ENCODE assay signal across 1 cellular context in the genomic region with DNA sequence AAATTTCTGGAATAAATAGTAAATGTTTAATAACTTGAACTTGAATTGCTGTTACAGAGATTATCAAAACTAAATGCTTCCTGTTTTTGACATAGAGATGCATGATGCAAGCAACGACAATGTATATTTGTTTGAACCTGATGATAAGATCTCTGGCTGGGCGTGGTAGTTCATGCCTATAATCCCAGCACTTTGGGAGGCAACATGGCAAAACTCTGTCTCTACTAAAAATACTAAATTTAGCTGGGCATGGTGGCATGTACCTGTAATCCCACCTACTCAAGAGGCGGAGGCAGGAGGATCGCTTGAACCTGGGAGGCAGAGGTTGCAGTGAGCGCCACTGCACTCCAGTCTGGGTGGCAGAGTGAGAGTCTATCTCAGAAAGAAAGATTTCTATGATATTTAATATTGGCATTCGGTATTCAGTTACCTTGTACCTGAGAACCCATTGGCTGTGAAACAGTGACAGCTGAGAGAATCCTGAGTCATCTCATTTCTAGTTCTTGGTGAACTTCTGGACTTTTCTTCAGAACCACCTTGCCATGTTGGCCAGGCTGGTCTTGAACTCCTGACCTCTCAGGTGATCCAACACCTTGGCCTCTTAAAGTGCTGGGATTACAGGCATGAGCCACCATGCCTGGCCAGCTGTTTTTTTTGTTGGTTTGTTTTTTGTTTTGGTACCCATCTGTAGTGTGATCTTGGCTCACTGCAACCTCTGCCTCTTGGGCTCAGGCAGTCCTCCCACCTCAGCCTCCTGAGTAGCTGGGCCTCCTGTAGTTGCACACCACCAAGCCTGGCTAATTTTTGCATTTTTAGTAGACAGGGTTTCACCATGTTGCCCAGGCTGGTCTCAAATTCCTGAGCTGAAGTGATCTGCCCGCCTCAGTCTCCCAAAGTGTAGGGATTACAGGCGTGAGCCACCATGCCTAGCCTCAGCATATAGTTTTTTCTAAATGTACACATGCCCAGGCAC.
TF ChIP-seq lines count a peak whose summit lies in the region.

No MANE protein-coding gene starts in this region.

TF ChIP-seq in GM23338, 12 proteins besides CTCF, POLR2A, EP300 and RAD21:
- TF ChIP-seq POLR2AphosphoS5 (IDR thresholded peaks at IDR 0.05; ENCODE audit: low read depth) = no peak
- no peak for TF ChIP-seq EZH2 (IDR thresholded peaks at IDR 0.05; ENCODE audit: low read depth, unreplicated experiment)
- TF ChIP-seq STAT1 (IDR thresholded peaks at IDR 0.05; ENCODE audit: unreplicated experiment) = no peak
- no peak for TF ChIP-seq CREB1 (CRISPR knock-in tag; IDR thresholded peaks at IDR 0.05; ENCODE audit: low read depth)
- TF ChIP-seq JUNB (IDR thresholded peaks at IDR 0.05; ENCODE audit: unreplicated experiment) = no peak
- TF ChIP-seq ZNF114 (CRISPR knock-in tag; IDR thresholded peaks at IDR 0.05) = no peak
- TF ChIP-seq ZNF462 (CRISPR knock-in tag; IDR thresholded peaks at IDR 0.05) = no peak
